8 cellular contexts compared by ENCODE assay signal in the genomic region with DNA sequence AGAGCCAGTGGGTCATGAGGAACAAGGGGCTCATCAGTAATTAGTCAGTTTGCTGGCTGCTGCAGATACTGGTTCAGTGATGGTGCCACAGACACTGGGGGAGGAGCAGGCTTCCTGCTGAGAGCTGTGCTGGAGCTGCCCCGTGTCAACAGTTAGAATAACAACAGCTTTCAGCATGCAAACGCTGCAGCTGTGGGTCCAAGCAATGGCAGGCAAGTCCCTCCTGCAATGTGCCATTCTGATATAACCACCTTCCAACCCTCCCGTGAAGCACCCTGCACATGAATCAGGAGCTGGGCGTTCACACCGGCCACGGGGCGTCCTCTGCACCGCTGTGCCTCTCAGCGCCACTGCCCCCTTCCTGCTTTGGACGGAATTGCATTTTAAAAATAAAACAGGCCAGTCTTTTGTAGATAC.
DNase-seq lines count a peak whose midpoint lies in the region; ATAC-seq and TF ChIP-seq lines count a peak whose summit lies in the region.

No MANE protein-coding gene starts in this region.

- H3K4me2 ChIP-seq in hepatocyte = no peak overlapping the region

- no peaks in the 10 kb centered on the region for H3K4me1 Mint-ChIP-seq in activated naive CD4-positive, alpha-beta T cell treated with anti-CD3 and anti-CD28 coated beads, Interleukin-2, amount 10 ng/mL, durations not matched to agents 7 days and 5 days

- H3K36me3 ChIP-seq in NT2/D1 (ENCODE audit: insufficient read depth, insufficient read length, low read length) = no peaks in the 10 kb centered on the region
- no peaks in the 10 kb centered on the region for H3K36me3 ChIP-seq in hepatocyte (replicated peaks; ENCODE audit: insufficient read depth, low read depth)
- no peaks in the 10 kb centered on the region for H3K36me3 ChIP-seq in transverse colon

- intact Hi-C loops in transverse colon (cut with DNase I; ENCODE audit: low total_unique reads) = no loop called here

- no peaks in the 10 kb centered on the region for H4K20me1 ChIP-seq in hepatocyte (ENCODE audit: insufficient read depth, poor library complexity, severe bottlenecking)

- H3K9me3 Mint-ChIP-seq in activated naive CD4-positive, alpha-beta T cell treated with anti-CD3 and anti-CD28 coated beads, Interleukin-2, amount 10 ng/mL, durations not matched to agents 7 days and 5 days = no peaks in the 10 kb centered on the region

- CTCF ChIA-PET in activated naive CD4-positive, alpha-beta T cell treated with anti-CD3 and anti-CD28 coated beads, Interleukin-2, amount 10 ng/mL, durations not matched to agents 7 days and 5 days (lab: Charles Lee) = interaction anchor here (0.6 to 1.5 kb wide), 3 partner anchors 78 to 347 kb away, joined by 3 to 13 read pairs (median 3); no protein-coding TSS in a partner anchor

- H3K27ac ChIP-seq in hepatocyte = no peak overlapping the region
- H3K27ac ChIP-seq in transverse colon = no peak overlapping the region

- no peak for TF ChIP-seq POLR2A in transverse colon (IDR thresholded peaks at IDR 0.05)

- in situ Hi-C loops in transverse colon (cut with MboI; ENCODE audit: low pct_ligation_motif_present in 1 of 4, low pct_unique_long_range_greater_than_20kb in 1 of 4, low sequenced_read_pairs in 3 of 4) = no loop called here

- H3K79me2 ChIP-seq in hepatocyte = no peaks in the 10 kb centered on the region

- ATAC-seq in GM19351 (IDR thresholded peaks at IDR 0.05; ENCODE audit: unreplicated experiment) (no peak), HG03439 (IDR thresholded peaks at IDR 0.05; ENCODE audit: unreplicated experiment) (no peak), GM19035 (IDR thresholded peaks at IDR 0.05; ENCODE audit: unreplicated experiment) (no peak)

- TF ChIP-seq CTCF in hepatocyte (IDR thresholded peaks at IDR 0.05; ENCODE audit: poor library complexity) (peak; percentile 46), transverse colon (IDR thresholded peaks at IDR 0.05) (peak in 4 of 5 experiments; percentile 22 to 34 (median 29))

- TF ChIP-seq EP300 in transverse colon (IDR thresholded peaks at IDR 0.05; ENCODE audit: low read depth) = no peak

- H3K9ac ChIP-seq in NT2/D1 (ENCODE audit: insufficient read length, low read depth) = no peak overlapping the region

- H3K27me3 Mint-ChIP-seq in activated naive CD4-positive, alpha-beta T cell treated with anti-CD3 and anti-CD28 coated beads, Interleukin-2, amount 10 ng/mL, durations not matched to agents 7 days and 5 days = peaks cover 12% of the 10 kb centered on the region

- no peaks in the 10 kb centered on the region for H3K9me2 ChIP-seq in hepatocyte (replicated peaks; ENCODE audit: insufficient read depth)

- H3K27ac Mint-ChIP-seq in activated naive CD4-positive, alpha-beta T cell treated with anti-CD3 and anti-CD28 coated beads, Interleukin-2, amount 10 ng/mL, durations not matched to agents 7 days and 5 days = no peak overlapping the region

- H3K9me3 ChIP-seq in NT2/D1 (ENCODE audit: insufficient read depth, low read length) (0 out of 2 replicates have a peak, but pooled peaks cover 5% of the 10 kb centered on the region), hepatocyte (ENCODE audit: low read depth) (no peaks in the 10 kb centered on the region), transverse colon (no peaks in the 10 kb centered on the region)

- DNase-seq in activated naive CD4-positive, alpha-beta T cell treated with anti-CD3 and anti-CD28 coated beads, Interleukin-2, amount 10 ng/mL, durations not matched to agents 7 days and 5 days = peak; percentile 52
- no peak for DNase-seq in activated naive CD4-positive, alpha-beta T cell (lab: John Stamatoyannopoulos, UW)
- DNase-seq in NT2/D1 (ENCODE audit: low read depth, low spot score) (peak; percentile 65), hepatocyte (ENCODE audit: low spot score) (peak; percentile 63), transverse colon (no peak)

- H3K4me3 Mint-ChIP-seq in activated naive CD4-positive, alpha-beta T cell treated with anti-CD3 and anti-CD28 coated beads, Interleukin-2, amount 10 ng/mL, durations not matched to agents 7 days and 5 days = no peak overlapping the region

- H2AFZ ChIP-seq in hepatocyte = no peak overlapping the region

- H3K36me3 Mint-ChIP-seq in activated naive CD4-positive, alpha-beta T cell treated with anti-CD3 and anti-CD28 coated beads, Interleukin-2, amount 10 ng/mL, durations not matched to agents 7 days and 5 days = no peaks in the 10 kb centered on the region

- no peak overlapping the region for H3K4me3 ChIP-seq in NT2/D1 (ENCODE audit: insufficient read length, low read depth)
- H3K4me3 ChIP-seq in hepatocyte = no peak overlapping the region
- no peak overlapping the region for H3K4me3 ChIP-seq in transverse colon

- H3K27me3 ChIP-seq in NT2/D1 (ENCODE audit: insufficient read depth, insufficient read length) = no peaks in the 10 kb centered on the region
- no peaks in the 10 kb centered on the region for H3K27me3 ChIP-seq in hepatocyte
- H3K27me3 ChIP-seq in transverse colon = no peaks in the 10 kb centered on the region

- WGBS in hepatocyte (ENCODE audit: low lambda C conversion rate, missing lambda C conversion rate) = 5% methylated on average over 10 of the region's 10 CpGs
- WGBS in transverse colon (ENCODE audit: low coverage in 1 of 2), 2 donors = 9% methylated on average over 9 of the region's 10 CpGs; no CpG with 5 or more reads in 1 of the 2 donors

- H3K4me1 ChIP-seq in NT2/D1 (ENCODE audit: insufficient read depth, insufficient read length) (peaks cover 7% of the 10 kb centered on the region), hepatocyte (ENCODE audit: insufficient read depth) (no peaks in the 10 kb centered on the region), transverse colon (no peaks in the 10 kb centered on the region)

Comparison
In these comparisons a context has a peak if more than half of its experiments do, and no peak if none do; other contexts are left out.
1. DNase-seq: peak in activated naive CD4-positive, alpha-beta T cell treated with anti-CD3 and anti-CD28 coated beads, Interleukin-2, amount 10 ng/mL, durations not matched to agents 7 days and 5 days (single experiment), NT2/D1 (single experiment) and hepatocyte (single experiment); none in activated naive CD4-positive, alpha-beta T cell (0 of 4) and transverse colon (single experiment).